Comparison of ENCODE assay signal across 8 cellular contexts in the genomic region with DNA sequence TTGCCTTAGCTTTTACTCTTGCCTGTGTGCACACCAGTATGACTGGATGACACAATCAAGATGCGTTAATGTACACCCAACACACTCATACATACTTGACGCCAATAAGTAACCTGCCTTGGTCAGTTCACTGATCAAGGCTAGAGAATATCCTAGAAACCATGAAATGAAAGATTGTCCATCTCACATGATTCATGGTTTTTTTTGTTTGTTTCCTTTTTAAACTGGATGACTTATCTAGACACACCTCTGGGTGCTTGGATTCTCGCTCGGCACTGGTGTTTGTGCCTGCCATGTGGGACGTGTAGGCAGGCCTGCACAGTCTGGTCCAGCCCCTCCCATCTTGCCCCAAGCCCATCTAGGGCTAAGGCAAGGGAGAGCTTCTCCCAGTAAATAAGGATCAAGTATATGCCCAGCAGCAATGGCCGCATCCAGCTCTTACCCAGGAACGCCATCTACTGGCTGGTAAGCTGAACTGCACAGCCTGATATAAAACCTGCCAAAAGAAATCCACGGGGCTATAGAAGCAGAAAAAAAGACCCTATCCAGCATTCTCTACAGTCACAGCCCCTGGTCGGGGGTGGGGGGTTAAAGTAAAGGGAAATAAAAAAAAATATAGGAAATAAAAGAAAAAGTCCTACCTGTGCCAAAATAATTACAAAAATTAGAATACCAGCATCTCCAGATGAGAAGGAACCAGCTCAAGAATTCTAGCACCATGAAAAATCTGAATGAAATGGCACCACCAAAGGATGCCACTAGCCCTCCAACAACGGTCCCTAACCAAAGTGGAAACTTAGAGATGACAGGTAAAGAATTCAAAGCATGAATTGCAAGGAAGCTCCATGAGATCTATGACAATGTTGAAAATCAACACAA.
A peak's percentile ranks its signal among the peaks of the same experiment; 100 is the strongest.
DNase-seq lines count a peak whose midpoint lies in the region; ATAC-seq and TF ChIP-seq lines count a peak whose summit lies in the region.

No MANE protein-coding gene starts in this region.

- no peaks in the 10 kb centered on the region for H4K20me1 ChIP-seq in OCI-LY3 (ENCODE audit: insufficient read depth, low read length)

- no peak overlapping the region for H3K4me3 ChIP-seq in OCI-LY3 (ENCODE audit: low read length)
- no peak overlapping the region for H3K4me3 ChIP-seq in cardiac fibroblast (replicated peaks in 1 of 2; ENCODE audit: low read depth in 2 of 2, low read length in 2 of 2)

- no peak overlapping the region for H2AFZ ChIP-seq in OCI-LY3 (ENCODE audit: low read depth, low read length)

- H3K27me3 ChIP-seq in OCI-LY3 (ENCODE audit: low read depth, low read length), result peaks cover 39% of the 10 kb centered on the region

- peak; percentile 88 for TF ChIP-seq CTCF in OCI-LY3 (IDR thresholded peaks at IDR 0.05; ENCODE audit: low read depth, low read length)
- peak; percentile 95 for TF ChIP-seq CTCF in cardiac fibroblast (IDR thresholded peaks at IDR 0.05; ENCODE audit: low read depth, low read length)

- peak; percentile 91 for ATAC-seq in GM18868 (IDR thresholded peaks at IDR 0.05; ENCODE audit: unreplicated experiment)

- H3K79me2 ChIP-seq in OCI-LY3 (ENCODE audit: low read length), result no peaks in the 10 kb centered on the region

- no peaks in the 10 kb centered on the region for H3K4me1 ChIP-seq in OCI-LY3 (ENCODE audit: low read length)

- H3K36me3 ChIP-seq in OCI-LY3 (replicated peaks; ENCODE audit: low read depth, low read length), result no peaks in the 10 kb centered on the region

- peak; percentile 8 for DNase-seq in CMK (ENCODE audit: low read depth)
- peak; percentile 23 for DNase-seq in HPDE6-E6E7 (ENCODE audit: extremely low spot score)
- peak; percentile 48 to 58 for DNase-seq in cardiac fibroblast (ENCODE audit: low read depth in 2 of 2)
- peak; percentile 10 for DNase-seq in midbrain (lab: John Stamatoyannopoulos, UW)
- DNase-seq in DMS79 (lab: John Stamatoyannopoulos, UW), result no peak
- no peak for DNase-seq in DMS79 treated with DMSO at 0.1 percent for 48 hours (lab: John Stamatoyannopoulos, UW)

- H3K4me2 ChIP-seq in OCI-LY3 (ENCODE audit: low read length), result no peak overlapping the region

- no peaks in the 10 kb centered on the region for H3K9me3 ChIP-seq in OCI-LY3 (ENCODE audit: insufficient read depth, low read length)

- H3K27ac ChIP-seq in OCI-LY3 (ENCODE audit: low read length), result no peak overlapping the region

- no peak overlapping the region for H3K9ac ChIP-seq in OCI-LY3 (ENCODE audit: low read length)

Comparison
In these comparisons a context has a peak if more than half of its experiments do, and no peak if none do; other contexts are left out.
1. DNase-seq: peak in CMK (single experiment), HPDE6-E6E7 (single experiment), cardiac fibroblast (2 of 2) and midbrain (single experiment); none in DMS79 (single experiment) and DMS79 treated with DMSO at 0.1 percent for 48 hours (single experiment).